9 cellular contexts compared by ENCODE assay signal in the genomic region with DNA sequence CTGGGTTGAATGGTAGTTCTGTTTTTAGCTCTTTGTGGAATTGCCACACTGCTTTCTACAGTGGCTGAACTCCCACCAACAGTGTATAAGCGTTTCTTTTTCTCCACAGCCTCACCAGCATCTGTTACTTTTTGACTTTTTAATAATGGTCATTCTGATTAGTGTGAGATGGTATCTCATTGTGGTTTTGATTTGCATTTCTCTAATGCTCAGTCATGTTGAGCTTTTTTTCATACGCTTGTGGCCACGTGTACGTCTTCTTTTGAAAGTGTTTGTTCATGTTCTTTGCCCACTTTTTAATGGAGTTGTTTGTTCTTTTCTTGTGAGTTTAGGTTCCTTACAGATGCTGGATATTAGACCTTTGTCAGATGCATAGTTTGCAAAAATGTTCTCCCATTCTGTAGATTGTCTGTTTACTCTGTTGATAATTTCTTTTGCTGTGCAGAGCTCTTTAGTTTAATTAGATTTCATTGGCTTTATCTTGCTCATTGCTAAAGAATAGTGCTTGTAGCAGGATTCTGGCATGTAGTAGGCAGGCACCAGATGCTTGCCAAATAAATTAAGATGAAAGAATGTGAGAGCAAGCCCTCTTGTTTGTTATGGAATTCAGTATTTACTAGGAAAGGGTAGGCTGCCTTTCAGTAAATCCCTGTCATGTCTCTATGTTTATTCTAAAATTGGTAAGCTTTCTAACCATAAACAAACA.
"Had no signal": no experiment of that assay in that cellular context is flagged by ENCODE, and none has a peak within 500 bp of the region (broad histone marks: within the 10 kb centered on the region; RNA-seq: fewer than 3 reads in every experiment).

No MANE protein-coding gene starts in this region.

- DNase-seq: activated CD4-positive, alpha-beta T cell treated with anti-CD3 and anti-CD28 coated beads for 4 hours; activated CD8-positive, alpha-beta memory T cell treated with anti-CD3 and anti-CD28 coated beads, Interleukin-2, amount 50 U/mL, for 48 hours; activated CD8-positive, alpha-beta T cell treated with anti-CD3 and anti-CD28 coated beads, Interleukin-2, amount 10 ng/mL, durations not matched to agents 7 days and 5 days; natural killer cell; stimulated activated CD4-positive, alpha-beta T cell treated with anti-CD3 and anti-CD28 coated beads, Interleukin-2, amount 100 ng/mL, for 48 hours; stimulated activated naive CD8-positive, alpha-beta T cell treated with anti-CD3 and anti-CD28 coated beads, Interleukin-15, Interleukin-2, amounts not matched to agents 100 U/mL and 50 U/mL, for 24 hours; T-cell; upper lobe of left lung had no signal

- H3K9me3 ChIP-seq: SJSA1, upper lobe of left lung had no signal

- ATAC-seq: activated CD8-positive, alpha-beta T cell treated with anti-CD3 and anti-CD28 coated beads, Interleukin-2, amount 10 ng/mL, durations not matched to agents 7 days and 5 days; natural killer cell; stimulated activated naive CD8-positive, alpha-beta T cell treated with anti-CD3 and anti-CD28 coated beads, Interleukin-15, Interleukin-2, amounts not matched to agents 100 U/mL and 50 U/mL, for 24 hours; T-cell had no signal

- H3K4me3 ChIP-seq: SJSA1, upper lobe of left lung had no signal

- H3K27me3 ChIP-seq: SJSA1, upper lobe of left lung had no signal

- H3K4me1 ChIP-seq: upper lobe of left lung had no signal

- H3K27ac ChIP-seq: SJSA1, upper lobe of left lung had no signal

- H3K36me3 ChIP-seq: SJSA1, upper lobe of left lung had no signal
